Comparison of ENCODE assay signal across 10 cellular contexts in genomic region chr10:1185911-1186692, GRCh38.
"Had no signal": no experiment of that assay in that cellular context is flagged by ENCODE, and none has a peak within 500 bp of the region (broad histone marks: within the 10 kb centered on the region; RNA-seq: fewer than 3 reads in every experiment).

No MANE protein-coding gene starts in this region.

- H3K36me3 Mint-ChIP-seq: activated naive CD4-positive, alpha-beta T cell treated with anti-CD3 and anti-CD28 coated beads, Interleukin-2, amount 50 U/mL, for 72 hours had no signal

- H3K9me3 ChIP-seq: esophagus squamous epithelium, ovary had no signal

- DNase-seq: brain microvascular endothelial cell; esophagus squamous epithelium; foreskin fibroblast; mesenchymal stem cell; nephron progenitor cell; stimulated activated naive CD4-positive, alpha-beta T cell; SW 1271 had no signal

- H3K9me3 Mint-ChIP-seq: activated naive CD4-positive, alpha-beta T cell treated with anti-CD3 and anti-CD28 coated beads, Interleukin-2, amount 50 U/mL, for 72 hours; nephron progenitor cell; T-helper 2 cell treated with Interferon-gamma antibody and Interleukin-4, amounts not matched to agents 5 μg/mL and 100 μg/mL, for 36 hours had no signal

- H3K36me3 ChIP-seq: brain microvascular endothelial cell, esophagus squamous epithelium, ovary had no signal

- H3K27ac Mint-ChIP-seq: activated naive CD4-positive, alpha-beta T cell treated with anti-CD3 and anti-CD28 coated beads, Interleukin-2, amount 50 U/mL, for 72 hours; nephron progenitor cell; T-helper 2 cell treated with Interferon-gamma antibody and Interleukin-4, amounts not matched to agents 5 μg/mL and 100 μg/mL, for 36 hours had no signal

- H3K4me3 Mint-ChIP-seq: nephron progenitor cell; T-helper 2 cell treated with Interferon-gamma antibody and Interleukin-4, amounts not matched to agents 5 μg/mL and 100 μg/mL, for 36 hours had no signal

- H3K27me3 ChIP-seq: brain microvascular endothelial cell, esophagus squamous epithelium, ovary had no signal

- H3K4me3 ChIP-seq: esophagus squamous epithelium, ovary had no signal

- H3K27ac ChIP-seq: brain microvascular endothelial cell, esophagus squamous epithelium, ovary had no signal
